15 cellular contexts compared by ENCODE assay signal in genomic region chr1:147612366-147612765, GRCh38. TPM values are rescaled to one million over a fixed set of nuclear protein-coding genes. Genes with fewer than 3 reads are reported as not detected.
DNase-seq lines count a peak whose midpoint lies in the region; ATAC-seq and TF ChIP-seq lines count a peak whose summit lies in the region.
"Had no signal": no experiment of that assay in that cellular context is flagged by ENCODE, and none has a peak within 500 bp of the region (broad histone marks: within the 10 kb centered on the region; RNA-seq: fewer than 3 reads in every experiment).

No MANE protein-coding gene starts in this region.

- H3K27ac ChIP-seq in 22Rv1: peak overlapping the region; percentile 57
- no peak overlapping the region for H3K27ac ChIP-seq in ascending aorta
- H3K27ac ChIP-seq: upper lobe of right lung had no signal

- H3K27me3 ChIP-seq in ascending aorta: no peaks in the 10 kb centered on the region
- H3K27me3 ChIP-seq: upper lobe of right lung had no signal

- ATAC-seq in left colon (peak; percentile 70), HG03378 (IDR thresholded peaks at IDR 0.05; ENCODE audit: unreplicated experiment) (no peak)
- ATAC-seq: upper lobe of right lung had no signal

- H3K4me3 ChIP-seq in ascending aorta: no peak overlapping the region
- H3K4me3 ChIP-seq: upper lobe of right lung had no signal

- intact Hi-C loops in left colon (cut with DNase I, micrococcal nuclease): no loop called here
- intact Hi-C loops in ascending aorta (cut with DNase I): no loop called here

- no peaks in the 10 kb centered on the region for H3K9me3 ChIP-seq in ascending aorta
- H3K9me3 ChIP-seq: upper lobe of right lung had no signal

- TF ChIP-seq CTCF in 22Rv1 (IDR thresholded peaks at IDR 0.05): no peak
- TF ChIP-seq CTCF in ascending aorta (IDR thresholded peaks at IDR 0.05): no peak

- H3K36me3 ChIP-seq in ascending aorta: peaks cover 37 to 63% of the 10 kb centered on the region in 2 donors

- H3K4me1 ChIP-seq in ascending aorta: peaks cover 5 to 10% of the 10 kb centered on the region in 2 donors

- DNase-seq in M059J (ENCODE audit: low read depth) (peak; percentile 2), NCI-H526 (lab: John Stamatoyannopoulos, UW) (peak; percentile 88 to 90), left colon (no peak), epidermal melanocyte (ENCODE audit: insufficient read length, low spot score) (no peak), ascending aorta (ENCODE audit: low spot score in 2 of 2) (no peak)
- DNase-seq in stimulated activated CD4-positive, alpha-beta T cell treated with anti-CD3 and anti-CD28 coated beads, Interleukin-2, amount 100 ng/mL, for 24 hours: no peak
- DNase-seq: activated CD4-positive, alpha-beta memory T cell treated with anti-CD3 and anti-CD28 coated beads for 36 hours; activated effector memory CD4-positive, alpha-beta T cell treated with Interleukin-2 at 50 U/mL for 16 hours; DMS 273 treated with DMSO at 0.1 percent for 48 hours; RPMI8226; stimulated activated CD4-positive, alpha-beta T cell treated with anti-CD3 and anti-CD28 coated beads, Interleukin-1b, Interleukin-23, amount 100 ng/mL, for 48 hours; T1000; upper lobe of right lung had no signal

RNA-seq across cellular contexts. Expression of gene ACP6, which starts 58.0 kb away (rescaled TPM):
- total RNA-seq in M059J (2014; rRNA removed; shearing (Covaris generic)): 5.0 and 10.0 TPM in 2 replicates
- total RNA-seq in left colon (10 to 100 TPM; 20.0 to 23.5 TPM), ascending aorta (7.5 TPM)

Comparison
In these comparisons a context has a peak if more than half of its experiments do, and no peak if none do; other contexts are left out.
1. DNase-seq: peak in M059J (single experiment) and NCI-H526 (2 of 2); none in left colon (0 of 2), stimulated activated CD4-positive, alpha-beta T cell treated with anti-CD3 and anti-CD28 coated beads, Interleukin-2, amount 100 ng/mL, for 24 hours (0 of 2), epidermal melanocyte (single experiment) and ascending aorta (0 of 2).